ENCODE assay signal across 15 cellular contexts in the genomic region with DNA sequence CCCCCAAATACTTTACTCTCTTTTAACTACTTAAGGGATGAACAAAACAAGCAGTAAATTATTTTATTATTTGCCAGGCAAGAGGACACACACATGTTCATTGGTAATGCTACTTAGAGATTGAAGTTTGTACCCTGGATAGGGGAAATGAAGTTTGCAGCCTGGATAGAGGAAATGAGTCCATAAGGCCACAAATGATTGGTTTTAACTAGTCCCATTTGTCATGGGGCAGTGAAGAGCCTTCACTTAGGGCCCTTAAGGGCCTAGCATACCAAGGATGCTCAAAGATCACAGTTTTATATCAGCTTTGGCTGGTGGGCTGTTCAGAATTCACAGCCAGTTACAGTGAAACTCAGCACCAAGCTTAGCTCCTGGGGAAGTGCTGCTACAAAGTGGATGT. TPM values are rescaled to one million over a fixed set of nuclear protein-coding genes. Genes with fewer than 3 reads are reported as not detected.
A peak's percentile ranks its signal among the peaks of the same experiment; 100 is the strongest.
DNase-seq lines count a peak whose midpoint lies in the region; ATAC-seq and TF ChIP-seq lines count a peak whose summit lies in the region.
"Had no signal": no experiment of that assay in that cellular context is flagged by ENCODE, and none has a peak within 500 bp of the region (broad histone marks: within the 10 kb centered on the region; RNA-seq: fewer than 3 reads in every experiment).

No MANE protein-coding gene starts in this region.

- H3K9me3 Mint-ChIP-seq in T-cell (no peaks in the 10 kb centered on the region), WTC11 (no peaks in the 10 kb centered on the region)
- H3K9me3 Mint-ChIP-seq: activated naive CD4-positive, alpha-beta T cell treated with anti-CD3 and anti-CD28 coated beads, Interleukin-2, amount 50 U/mL, for 72 hours had no signal

- TF ChIP-seq CTCF in left ventricle myocardium inferior (IDR thresholded peaks at IDR 0.05; ENCODE audit: borderline replicate concordance) (no peak), WTC11 (IDR thresholded peaks at IDR 0.05) (no peak)

- H3K4me1 ChIP-seq in left ventricle myocardium inferior (peaks cover 65% of the 10 kb centered on the region), mesenchymal stem cell (ENCODE audit: control insufficient read depth, insufficient read depth, low read depth, low read length) (no peaks in the 10 kb centered on the region)
- H3K4me1 ChIP-seq: SJCRH30 had no signal

- peak overlapping the region; percentile 25 for H4K8ac ChIP-seq in mesenchymal stem cell (ENCODE audit: low read length)

- no peak overlapping the region for H3K23ac ChIP-seq in mesenchymal stem cell (ENCODE audit: low read length in 2 of 2)

- H2BK120ac ChIP-seq in mesenchymal stem cell (ENCODE audit: low read depth, low read length), result no peak overlapping the region

- no peak for ATAC-seq in left cardiac atrium
- no peak for ATAC-seq in T-cell (replicated peaks in 1 of 4)
- ATAC-seq in WTC11, result no peak
- ATAC-seq: activated naive CD4-positive, alpha-beta T cell treated with anti-CD3 and anti-CD28 coated beads, Interleukin-2, amount 50 U/mL, for 72 hours had no signal

- no peak overlapping the region for H2BK15ac ChIP-seq in mesenchymal stem cell (ENCODE audit: low read depth, poor library complexity, severe bottlenecking)

- H3K79me1 ChIP-seq in mesenchymal stem cell (replicated peaks; ENCODE audit: low read length, poor library complexity, severe bottlenecking), result no peaks in the 10 kb centered on the region

- H3K27ac Mint-ChIP-seq in T-cell (peak overlapping the region; percentile 53 to 96), WTC11 (no peak overlapping the region)
- H3K27ac Mint-ChIP-seq: activated naive CD4-positive, alpha-beta T cell treated with anti-CD3 and anti-CD28 coated beads, Interleukin-2, amount 50 U/mL, for 72 hours had no signal

- intact Hi-C loops in left ventricle myocardium inferior (cut with micrococcal nuclease) (no loop called here), left cardiac atrium (cut with DNase I) (no loop called here)

- H3K4me3 Mint-ChIP-seq in T-cell (peak overlapping the region in 2 of 3 donors; percentile 52 to 75), WTC11 (no peak overlapping the region)

- H3K4ac ChIP-seq in mesenchymal stem cell (ENCODE audit: low read depth in 1 of 2, low read length in 2 of 2), result no peak overlapping the region

- H4K91ac ChIP-seq in mesenchymal stem cell (ENCODE audit: low read length), result no peak overlapping the region

- H2AFZ ChIP-seq in mesenchymal stem cell (ENCODE audit: low read depth, low read length), result no peak overlapping the region

- no peak overlapping the region for H3K9ac ChIP-seq in mesenchymal stem cell (ENCODE audit: low read length)

- H3K4me2 ChIP-seq in mesenchymal stem cell (ENCODE audit: low read length, poor library complexity, severe bottlenecking), result no peak overlapping the region

- no peak overlapping the region for H3K4me3 ChIP-seq in left ventricle myocardium inferior
- no peak overlapping the region for H3K4me3 ChIP-seq in mesenchymal stem cell (ENCODE audit: insufficient read depth in 1 of 2, low read depth in 1 of 2, low read length in 2 of 2)
- H3K4me3 ChIP-seq: SJCRH30 had no signal

- CTCF ChIA-PET in T-cell (lab: Charles Lee) (no interaction called here), WTC11 (lab: Charles Lee) (interaction anchor here (1.6 to 2.0 kb wide), 2 partner anchors 57 to 124 kb away, joined by 5 to 6 read pairs; a partner anchor contains a TSS)

- no peak overlapping the region for H2BK12ac ChIP-seq in mesenchymal stem cell (ENCODE audit: low read length in 2 of 2)

- no peak overlapping the region for H2BK5ac ChIP-seq in mesenchymal stem cell (ENCODE audit: low read depth, low read length, poor library complexity, severe bottlenecking)

- no peak for DNase-seq in left ventricle myocardium inferior
- no peak for DNase-seq in left cardiac atrium
- DNase-seq in T-cell, result no peak
- no peak for DNase-seq in mesenchymal stem cell
- no peak for DNase-seq in ecto neural progenitor cell (ENCODE audit: low spot score)
- no peak for DNase-seq in NCI-H146 (lab: John Stamatoyannopoulos, UW)
- DNase-seq in WTC11 (ENCODE audit: low spot score), result no peak
- DNase-seq in NCI-H2171 (lab: John Stamatoyannopoulos, UW), result no peak
- DNase-seq: brain microvascular endothelial cell; hypothalamus; NCI-H1092 treated with DMSO at 0.1 percent for 48 hours; NCI-H2227 treated with DMSO at 0.1 percent for 48 hours; SJCRH30; stimulated activated naive CD4-positive, alpha-beta T cell treated with Interleukin-2 at 50 U/mL for 16 hours had no signal

- H3K36me3 ChIP-seq in left ventricle myocardium inferior, result no peaks in the 10 kb centered on the region
- no peaks in the 10 kb centered on the region for H3K36me3 ChIP-seq in mesenchymal stem cell (ENCODE audit: control insufficient read depth in 1 of 2, insufficient read depth in 2 of 2, low read depth in 1 of 2, low read length in 2 of 2)
- H3K36me3 ChIP-seq: brain microvascular endothelial cell, SJCRH30 had no signal

- no peak overlapping the region for H3K18ac ChIP-seq in mesenchymal stem cell (ENCODE audit: low read depth in 1 of 2, low read length in 2 of 2)

- H3K27me3 Mint-ChIP-seq in T-cell (no peaks in the 10 kb centered on the region), WTC11 (ENCODE audit: low read depth) (no peaks in the 10 kb centered on the region)

- H2AK5ac ChIP-seq in mesenchymal stem cell (ENCODE audit: low read length, severe bottlenecking), result peak overlapping the region; percentile 16

- H3K4me1 Mint-ChIP-seq in T-cell, result peaks cover 67 to 82% (median 78%) of the 10 kb centered on the region in 3 donors
- peaks cover 20% of the 10 kb centered on the region for H3K4me1 Mint-ChIP-seq in WTC11

- H3K27ac ChIP-seq in left ventricle myocardium inferior (replicated peaks), result peak overlapping the region; percentile 72
- H3K27ac ChIP-seq in mesenchymal stem cell (ENCODE audit: low read length, poor library complexity, severe bottlenecking), result no peak overlapping the region
- H3K27ac ChIP-seq: brain microvascular endothelial cell, SJCRH30 had no signal

- no peak overlapping the region for H3K14ac ChIP-seq in mesenchymal stem cell (ENCODE audit: low read length in 2 of 2)

- H3K27me3 ChIP-seq in left ventricle myocardium inferior (ENCODE audit: low read depth), result no peaks in the 10 kb centered on the region
- H3K27me3 ChIP-seq in mesenchymal stem cell (ENCODE audit: control insufficient read depth in 1 of 2, insufficient read depth in 1 of 2, low read length in 2 of 2), result no peaks in the 10 kb centered on the region
- H3K27me3 ChIP-seq: brain microvascular endothelial cell, SJCRH30 had no signal

- POLR2A ChIA-PET in T-cell (lab: Charles Lee), result no interaction called here
- POLR2A ChIA-PET in WTC11 (lab: Charles Lee), result no interaction called here

- H3K9me3 ChIP-seq in left ventricle myocardium inferior (replicated peaks) (no peaks in the 10 kb centered on the region), mesenchymal stem cell (ENCODE audit: control insufficient read depth, low read length) (no peaks in the 10 kb centered on the region)
- H3K9me3 ChIP-seq: SJCRH30 had no signal

- H3K36me3 Mint-ChIP-seq in T-cell (peaks cover 16% of the 10 kb centered on the region), WTC11 (no peaks in the 10 kb centered on the region)
- H3K36me3 Mint-ChIP-seq: activated naive CD4-positive, alpha-beta T cell treated with anti-CD3 and anti-CD28 coated beads, Interleukin-2, amount 50 U/mL, for 72 hours had no signal

TF ChIP-seq in WTC11, 78 proteins besides CTCF, POLR2A, EP300 and RAD21:
- TF ChIP-seq SP1 (CRISPR knock-in tag; conservative IDR thresholded peaks at IDR 0.05) (no peak), SMAD4 (CRISPR knock-in tag; IDR thresholded peaks at IDR 0.05) (no peak), NR1H2 (CRISPR knock-in tag; IDR thresholded peaks at IDR 0.05) (no peak), TEAD4 (CRISPR knock-in tag; IDR thresholded peaks at IDR 0.05) (no peak)
- TF ChIP-seq, protein P1, sequence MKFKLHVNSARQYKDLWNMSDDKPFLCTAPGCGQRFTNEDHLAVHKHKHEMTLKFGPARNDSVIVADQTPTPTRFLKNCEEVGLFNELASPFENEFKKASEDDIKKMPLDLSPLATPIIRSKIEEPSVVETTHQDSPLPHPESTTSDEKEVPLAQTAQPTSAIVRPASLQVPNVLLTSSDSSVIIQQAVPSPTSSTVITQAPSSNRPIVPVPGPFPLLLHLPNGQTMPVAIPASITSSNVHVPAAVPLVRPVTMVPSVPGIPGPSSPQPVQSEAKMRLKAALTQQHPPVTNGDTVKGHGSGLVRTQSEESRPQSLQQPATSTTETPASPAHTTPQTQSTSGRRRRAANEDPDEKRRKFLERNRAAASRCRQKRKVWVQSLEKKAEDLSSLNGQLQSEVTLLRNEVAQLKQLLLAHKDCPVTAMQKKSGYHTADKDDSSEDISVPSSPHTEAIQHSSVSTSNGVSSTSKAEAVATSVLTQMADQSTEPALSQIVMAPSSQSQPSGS (CRISPR knock-in tag; IDR thresholded peaks at IDR 0.05; ENCODE audit: borderline replicate concordance, low read depth), result no peak
- TF ChIP-seq, protein P2, sequence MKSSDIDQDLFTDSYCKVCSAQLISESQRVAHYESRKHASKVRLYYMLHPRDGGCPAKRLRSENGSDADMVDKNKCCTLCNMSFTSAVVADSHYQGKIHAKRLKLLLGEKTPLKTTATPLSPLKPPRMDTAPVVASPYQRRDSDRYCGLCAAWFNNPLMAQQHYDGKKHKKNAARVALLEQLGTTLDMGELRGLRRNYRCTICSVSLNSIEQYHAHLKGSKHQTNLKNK (CRISPR knock-in tag; IDR thresholded peaks at IDR 0.05), result no peak
- TF ChIP-seq, protein P3, sequence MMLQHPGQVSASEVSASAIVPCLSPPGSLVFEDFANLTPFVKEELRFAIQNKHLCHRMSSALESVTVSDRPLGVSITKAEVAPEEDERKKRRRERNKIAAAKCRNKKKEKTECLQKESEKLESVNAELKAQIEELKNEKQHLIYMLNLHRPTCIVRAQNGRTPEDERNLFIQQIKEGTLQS (CRISPR knock-in tag; conservative IDR thresholded peaks at IDR 0.05), result no peak

RNA-seq across cellular contexts. Expression of a gene that starts 41.6 kb away (rescaled TPM):
- 10.3 TPM for total RNA-seq in left ventricle myocardium inferior
- 10 to 100 TPM; 18.4 to 24.8 TPM for total RNA-seq in left cardiac atrium
- 10 to 100 TPM; 40.3 to 51.6 (median 46.4) TPM for total RNA-seq in T-cell
- polyA plus RNA-seq in mesenchymal stem cell (2013, experiment 1 of 2), result 22.8 TPM
- polyA plus RNA-seq in mesenchymal stem cell (2013, experiment 2 of 2), result 21.7 TPM
- 9.0 to 14.4 TPM (median 9.9 TPM) in 3 replicates for total RNA-seq in WTC11 (2021)
